8 cellular contexts compared by ENCODE assay signal in the genomic region with DNA sequence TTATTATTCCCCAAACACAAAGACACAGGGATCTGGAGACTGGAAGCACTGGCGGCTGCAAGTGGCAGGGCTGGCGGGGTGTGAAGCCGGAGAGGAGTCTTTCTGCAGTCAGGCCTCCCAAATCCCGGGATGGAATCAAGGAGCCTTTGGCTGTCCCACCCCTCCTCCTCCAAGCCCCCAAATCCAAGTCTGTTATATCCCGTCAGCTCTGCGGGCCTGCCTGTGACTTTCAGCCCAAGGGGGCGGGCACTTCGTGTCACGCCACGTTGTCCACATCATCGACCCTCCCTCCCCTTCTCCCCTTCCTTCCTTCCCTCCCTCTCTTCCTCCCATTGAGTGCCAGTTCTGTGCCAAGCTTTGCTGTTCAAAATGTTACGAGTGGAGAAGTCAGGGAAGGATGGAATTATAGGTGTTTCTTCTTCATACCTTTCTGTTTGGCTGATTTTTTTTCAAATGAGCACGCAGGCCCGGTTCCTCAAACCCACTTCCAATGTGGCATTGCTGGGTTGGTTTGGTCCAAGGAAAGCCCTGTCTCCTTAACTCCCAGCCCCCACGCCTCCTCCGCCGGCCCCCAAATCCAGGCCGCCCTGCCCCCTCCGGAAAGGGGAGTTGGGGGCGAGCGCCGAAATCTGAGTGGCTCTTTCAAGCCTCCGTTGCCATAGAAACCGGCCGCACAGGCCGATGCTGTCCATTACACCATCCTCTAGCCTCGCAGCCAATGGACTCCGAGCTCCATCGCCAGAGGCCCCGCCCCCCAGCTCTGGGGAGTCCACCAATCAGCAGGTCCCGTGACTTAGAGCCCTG. TPM values are rescaled to one million over a fixed set of nuclear protein-coding genes. Genes with fewer than 3 reads are reported as not detected.
A peak's percentile ranks its signal among the peaks of the same experiment; 100 is the strongest.
DNase-seq lines count a peak whose midpoint lies in the region; ATAC-seq, FAIRE-seq and TF ChIP-seq lines count a peak whose summit lies in the region.

No MANE protein-coding gene starts in this region.

- no peaks in the 10 kb centered on the region for H4K20me1 ChIP-seq in smooth muscle cell (ENCODE audit: low read depth)

- peak overlapping the region; percentile 90 for H3K4me2 ChIP-seq in smooth muscle cell

- peak overlapping the region; percentile 86 for H3K27ac Mint-ChIP-seq in activated B cell treated with CpG ODN at 0.5 μM for 24 hours

- no peaks in the 10 kb centered on the region for H3K36me3 Mint-ChIP-seq in activated B cell treated with CpG ODN at 0.5 μM for 24 hours (ENCODE audit: low read depth)

- POLR2A ChIA-PET in activated B cell treated with CpG ODN at 0.5 μM for 24 hours (lab: Charles Lee) = interaction anchor here (0.5 to 2.3 kb wide), 6 partner anchors 10 to 34 kb away, joined by 3 to 23 read pairs (median 7); partner anchors contain the start of genes SOX12 and ZCCHC3

- peak; percentile 88 for ATAC-seq in HG02763 (IDR thresholded peaks at IDR 0.05; ENCODE audit: unreplicated experiment)
- ATAC-seq in activated B cell treated with CpG ODN at 0.5 μM for 24 hours (ENCODE audit: low read depth) = peak; percentile 100

- peaks cover 18% of the 10 kb centered on the region for H3K4me1 Mint-ChIP-seq in activated B cell treated with CpG ODN at 0.5 μM for 24 hours

- TF ChIP-seq POLR2A in GM12892 (IDR thresholded peaks at IDR 0.05; ENCODE audit: low read depth, low read length) = no peak

- peaks cover 19% of the 10 kb centered on the region for H3K4me1 ChIP-seq in smooth muscle cell (ENCODE audit: low read depth)

- 2% methylated on average over 28 of the region's 31 CpGs for WGBS in smooth muscle cell (ENCODE audit: low lambda C conversion rate)

- intact Hi-C loops in activated B cell treated with CpG ODN at 0.5 μM for 24 hours (cut with micrococcal nuclease) = loop anchor here (1.0 kb wide), 4 partner anchors 13 to 43 kb away; partner anchors contain the start of gene ZCCHC3

- H3K9me3 Mint-ChIP-seq in activated B cell treated with CpG ODN at 0.5 μM for 24 hours = no peaks in the 10 kb centered on the region

- H3K36me3 ChIP-seq in smooth muscle cell (ENCODE audit: low read depth) = no peaks in the 10 kb centered on the region

- H3K9me3 ChIP-seq in smooth muscle cell (replicated peaks; ENCODE audit: low read depth) = no peaks in the 10 kb centered on the region

- H3K4me3 ChIP-seq in smooth muscle cell = peak overlapping the region; percentile 59

- peak; percentile 89 for FAIRE-seq in GM12892 (lab: Jason Lieb, UNC)

- peak overlapping the region; percentile 86 for H3K4me3 Mint-ChIP-seq in activated B cell treated with CpG ODN at 0.5 μM for 24 hours

- H3K79me2 ChIP-seq in smooth muscle cell (ENCODE audit: low read depth) = no peaks in the 10 kb centered on the region

- no peaks in the 10 kb centered on the region for H3K27me3 Mint-ChIP-seq in activated B cell treated with CpG ODN at 0.5 μM for 24 hours

- TF ChIP-seq CTCF in activated B cell treated with CpG ODN at 0.5 μM for 24 hours (IDR thresholded peaks at IDR 0.05) = no peak
- TF ChIP-seq CTCF in smooth muscle cell (IDR thresholded peaks at IDR 0.05; ENCODE audit: borderline replicate concordance, insufficient read depth, poor library complexity, severe bottlenecking) = no peak

- DNase-seq in GM12892 (ENCODE audit: insufficient read length) = peak; percentile 95
- peak; percentile 97 to 99 for DNase-seq in NCI-H187 (lab: John Stamatoyannopoulos, UW)
- DNase-seq in activated B cell treated with CpG ODN at 0.5 μM for 24 hours = peak; percentile 77
- DNase-seq in cerebellar nuclear complex (lab: John Stamatoyannopoulos, UW) = peak; percentile 97 to 98
- peak; percentile 100 for DNase-seq in islet precursor cell
- peak; percentile 90 for DNase-seq in smooth muscle cell (lab: John Stamatoyannopoulos, UW; ENCODE audit: unreplicated experiment)
- no peak for DNase-seq in SKM-1 treated with dmso at 0.1 percent for 144 hours (lab: John Stamatoyannopoulos, UW; ENCODE audit: unreplicated experiment)

- H3F3A ChIP-seq in smooth muscle cell (ENCODE audit: low read depth) = peaks cover 7% of the 10 kb centered on the region

- H3K27me3 ChIP-seq in smooth muscle cell (ENCODE audit: low read depth) = no peaks in the 10 kb centered on the region

- peak overlapping the region; percentile 99 for H3K27ac ChIP-seq in smooth muscle cell (ENCODE audit: low read depth)

- peak overlapping the region; percentile 98 for H3K9ac ChIP-seq in smooth muscle cell (ENCODE audit: low read depth)

- H2AFZ ChIP-seq in smooth muscle cell (ENCODE audit: low read depth) = peak overlapping the region; percentile 71

- CTCF ChIA-PET in activated B cell treated with CpG ODN at 0.5 μM for 24 hours (lab: Charles Lee) = interaction anchor here (0.7 to 2.4 kb wide), 2 partner anchors 14 to 21 kb away, joined by 3 to 9 read pairs; no protein-coding TSS in a partner anchor

RNA-seq across cellular contexts. Expression of gene ZCCHC3, which starts 12.7 kb away (rescaled TPM):
- 14.4 TPM for polyA plus RNA-seq in GM12892 (2012; ENCODE audit: missing spikeins)
- total RNA-seq in activated B cell treated with CpG ODN at 0.5 μM for 24 hours (25.9 and 28.1 TPM in 2 replicates), smooth muscle cell (25.9 and 27.7 TPM in 2 replicates)
- 26.2 and 32.4 TPM in 2 replicates for polyA plus RNA-seq in smooth muscle cell

RNA-seq across cellular contexts. Expression of gene SOX12, which starts 15.3 kb away (rescaled TPM):
- 2.1 TPM for polyA plus RNA-seq in GM12892 (2012; ENCODE audit: missing spikeins)
- total RNA-seq in activated B cell treated with CpG ODN at 0.5 μM for 24 hours = 6.1 and 6.2 TPM in 2 replicates
- 3.3 and 7.1 TPM in 2 replicates for total RNA-seq in smooth muscle cell
- 16.6 and 17.7 TPM in 2 replicates for polyA plus RNA-seq in smooth muscle cell

RNA-seq across cellular contexts. Expression of gene C20orf96, which starts 19.5 kb away (rescaled TPM):
- 8.5 TPM for polyA plus RNA-seq in GM12892 (2012; ENCODE audit: missing spikeins)
- total RNA-seq in activated B cell treated with CpG ODN at 0.5 μM for 24 hours (5.3 and 5.5 TPM in 2 replicates), smooth muscle cell (2.8 and 9.2 TPM in 2 replicates)
- polyA plus RNA-seq in smooth muscle cell = 11.2 and 11.7 TPM in 2 replicates

RNA-seq across cellular contexts. Expression of gene NRSN2, which starts 36.9 kb away (rescaled TPM):
- 7.4 TPM for polyA plus RNA-seq in GM12892 (2012; ENCODE audit: missing spikeins)
- total RNA-seq in activated B cell treated with CpG ODN at 0.5 μM for 24 hours (7.6 and 12.8 TPM in 2 replicates), smooth muscle cell (31.5 and 50.1 TPM in 2 replicates)
- 99.1 and 107 TPM in 2 replicates for polyA plus RNA-seq in smooth muscle cell

RNA-seq across cellular contexts. Expression of gene DEFB132, which starts 52.5 kb away (rescaled TPM):
- polyA plus RNA-seq in GM12892 (2012; ENCODE audit: missing spikeins) = not detected
- not detected in 2 replicates for total RNA-seq in activated B cell treated with CpG ODN at 0.5 μM for 24 hours
- not detected in 2 replicates for total RNA-seq in smooth muscle cell
- polyA plus RNA-seq in smooth muscle cell = not detected in 2 replicates
